11 cellular contexts compared by ENCODE assay signal in genomic region chr9:105912157-105912867, GRCh38.
"Had no signal": no experiment of that assay in that cellular context is flagged by ENCODE, and none has a peak within 500 bp of the region (broad histone marks: within the 10 kb centered on the region; RNA-seq: fewer than 3 reads in every experiment).

No MANE protein-coding gene starts in this region.

- H3K4me1 Mint-ChIP-seq: immature natural killer cell had no signal

- H3K4me1 ChIP-seq: upper lobe of right lung had no signal

- H3K36me3 Mint-ChIP-seq: immature natural killer cell; natural killer cell treated with Interleukin-12 subunit alpha and Interleukin-12 subunit beta and Interleukin-15 and Interleukin-18, amount 100 ng/mL, for 72 hours had no signal

- H3K36me3 ChIP-seq: upper lobe of right lung had no signal

- H3K27ac Mint-ChIP-seq: activated naive CD4-positive, alpha-beta T cell treated with anti-CD3 and anti-CD28 coated beads for 36 hours; immature natural killer cell; natural killer cell treated with Interleukin-12 subunit alpha and Interleukin-12 subunit beta and Interleukin-15 and Interleukin-18, amount 100 ng/mL, for 72 hours had no signal

- H3K4me3 ChIP-seq: coronary artery, upper lobe of right lung had no signal

- H3K9me3 ChIP-seq: upper lobe of right lung had no signal

- H3K27ac ChIP-seq: coronary artery, upper lobe of right lung had no signal

- H3K9me3 Mint-ChIP-seq: activated naive CD4-positive, alpha-beta T cell treated with anti-CD3 and anti-CD28 coated beads for 36 hours; natural killer cell treated with Interleukin-12 subunit alpha and Interleukin-12 subunit beta and Interleukin-15 and Interleukin-18, amount 100 ng/mL, for 72 hours had no signal

- DNase-seq: activated CD4-positive, alpha-beta T cell treated with anti-CD3 and anti-CD28 coated beads for 48 hours; activated CD8-positive, alpha-beta memory T cell treated with anti-CD3 and anti-CD28 coated beads for 24 hours; activated naive CD4-positive, alpha-beta T cell treated with anti-CD3 and anti-CD28 coated beads for 36 hours; effector CD8-positive, alpha-beta T cell; immature natural killer cell; stimulated activated CD4-positive, alpha-beta T cell treated with anti-CD3 and anti-CD28 coated beads, Interleukin-4, amount 100 ng/mL, for 1 hour; stimulated activated CD8-positive, alpha-beta memory T cell treated with anti-CD3 and anti-CD28 coated beads, Interleukin-4, amount 100 ng/mL, for 48 hours; stimulated activated naive CD8-positive, alpha-beta T cell treated with anti-CD3 and anti-CD28 coated beads, Interleukin-15, Interleukin-2, amounts not matched to agents 100 U/mL and 50 U/mL, for 24 hours; upper lobe of right lung had no signal

- H3K4me3 Mint-ChIP-seq: activated naive CD4-positive, alpha-beta T cell treated with anti-CD3 and anti-CD28 coated beads for 36 hours; immature natural killer cell; natural killer cell treated with Interleukin-12 subunit alpha and Interleukin-12 subunit beta and Interleukin-15 and Interleukin-18, amount 100 ng/mL, for 72 hours had no signal

- H3K27me3 ChIP-seq: upper lobe of right lung had no signal
